In genomic region chr2:3807853-3808252, GRCh38 we compare ENCODE assay signal across 1 cellular context.
TF ChIP-seq lines count a peak whose summit lies in the region.

No MANE protein-coding gene starts in this region.

TF ChIP-seq in HepG2, 621 proteins besides CTCF, POLR2A, EP300 and RAD21 (continued from another document):
- TF ChIP-seq ZBTB26 (CRISPR knock-in tag; IDR thresholded peaks at IDR 0.05; ENCODE audit: borderline replicate concordance), result no peak
- TF ChIP-seq MXD4 (CRISPR knock-in tag; IDR thresholded peaks at IDR 0.05), result no peak
- peak; percentile 62 for TF ChIP-seq CEBPB (IDR thresholded peaks at IDR 0.05; ENCODE audit: borderline replicate concordance, low read depth, low read length)
- TF ChIP-seq JUND (CRISPR knock-in tag; IDR thresholded peaks at IDR 0.05), result no peak
- TF ChIP-seq FOXK2 (IDR thresholded peaks at IDR 0.05), result no peak
- TF ChIP-seq SRSF4 (IDR thresholded peaks at IDR 0.05; ENCODE audit: low read depth, low read length, poor library complexity, severe bottlenecking), result no peak
- TF ChIP-seq POLR2AphosphoS2 (IDR thresholded peaks at IDR 0.05; ENCODE audit: low read depth, low read length), result no peak
- peak; percentile 42 to 43; a peak in 2 of 4 replicates for TF ChIP-seq MAFK (conservative IDR thresholded peaks at IDR 0.05 in 1 of 2, IDR thresholded peaks at IDR 0.05 in 1 of 2; ENCODE audit: low read length in 2 of 2)
- no peak for TF ChIP-seq ZNF749 (CRISPR knock-in tag; IDR thresholded peaks at IDR 0.05; ENCODE audit: borderline replicate concordance)
- peak; percentile 91 for TF ChIP-seq NFE2L2 (IDR thresholded peaks at IDR 0.05; ENCODE audit: low read length)
- TF ChIP-seq KLF15 (CRISPR knock-in tag; IDR thresholded peaks at IDR 0.05; ENCODE audit: borderline replicate concordance), result no peak
- TF ChIP-seq ZNF569 (CRISPR knock-in tag; IDR thresholded peaks at IDR 0.05; ENCODE audit: borderline replicate concordance), result no peak
- TF ChIP-seq TFDP2 (CRISPR knock-in tag; IDR thresholded peaks at IDR 0.05), result no peak
- TF ChIP-seq ZNF264 (CRISPR knock-in tag; IDR thresholded peaks at IDR 0.05), result no peak
- TF ChIP-seq ZSCAN30 (CRISPR knock-in tag; IDR thresholded peaks at IDR 0.05), result no peak
- TF ChIP-seq ZNF737 (CRISPR knock-in tag; IDR thresholded peaks at IDR 0.05; ENCODE audit: borderline replicate concordance), result no peak
- TF ChIP-seq ZNF317 (CRISPR knock-in tag; IDR thresholded peaks at IDR 0.05), result no peak
- TF ChIP-seq ZNF232 (CRISPR knock-in tag; IDR thresholded peaks at IDR 0.05; ENCODE audit: borderline replicate concordance), result no peak
- no peak for TF ChIP-seq YEATS2 (CRISPR knock-in tag; IDR thresholded peaks at IDR 0.05; ENCODE audit: borderline replicate concordance)
- no peak for TF ChIP-seq ZUFSP (CRISPR knock-in tag; IDR thresholded peaks at IDR 0.05; ENCODE audit: borderline replicate concordance)
- TF ChIP-seq ZMYM3 (CRISPR knock-in tag; IDR thresholded peaks at IDR 0.05), result no peak
- TF ChIP-seq ZNF605 (CRISPR knock-in tag; IDR thresholded peaks at IDR 0.05), result no peak
- TF ChIP-seq BCL3 (CRISPR knock-in tag; IDR thresholded peaks at IDR 0.05), result no peak
- no peak for TF ChIP-seq U2AF2 (IDR thresholded peaks at IDR 0.05; ENCODE audit: low read depth, low read length)
- TF ChIP-seq ZNF33A (CRISPR knock-in tag; IDR thresholded peaks at IDR 0.05; ENCODE audit: borderline replicate concordance), result no peak
- TF ChIP-seq ZBTB38 (CRISPR knock-in tag; IDR thresholded peaks at IDR 0.05), result no peak
- no peak for TF ChIP-seq FOXP4 (CRISPR knock-in tag; IDR thresholded peaks at IDR 0.05)
- TF ChIP-seq ZNF354B (CRISPR knock-in tag; IDR thresholded peaks at IDR 0.05), result no peak
- TF ChIP-seq ZNF639 (CRISPR knock-in tag; conservative IDR thresholded peaks at IDR 0.05), result no peak
- TF ChIP-seq MYNN (CRISPR knock-in tag; IDR thresholded peaks at IDR 0.05; ENCODE audit: low read depth), result no peak
- TF ChIP-seq REL (CRISPR knock-in tag; conservative IDR thresholded peaks at IDR 0.05), result no peak
- no peak for TF ChIP-seq ZNF841 (CRISPR knock-in tag; IDR thresholded peaks at IDR 0.05; ENCODE audit: borderline replicate concordance)
- peak; percentile 77; the same call in 1 of the 2 replicates for TF ChIP-seq NFE2 (CRISPR knock-in tag; IDR thresholded peaks at IDR 0.05)
- TF ChIP-seq CEBPG (CRISPR knock-in tag; IDR thresholded peaks at IDR 0.05), result 0 out of 2 replicates have a peak, but pooled peaks have one; percentile 24
- TF ChIP-seq ZNF142 (CRISPR knock-in tag; IDR thresholded peaks at IDR 0.05), result no peak
- no peak for TF ChIP-seq AHR (CRISPR knock-in tag; IDR thresholded peaks at IDR 0.05)
- no peak for TF ChIP-seq ZBTB3 (CRISPR knock-in tag; IDR thresholded peaks at IDR 0.05; ENCODE audit: borderline replicate concordance, low read depth)
- peak; percentile 19; the same call in 1 of the 2 replicates for TF ChIP-seq FOSL2 (CRISPR knock-in tag; IDR thresholded peaks at IDR 0.05)
- no peak for TF ChIP-seq NFIC (IDR thresholded peaks at IDR 0.05; ENCODE audit: low read length)
- TF ChIP-seq NR0B2 (CRISPR knock-in tag; IDR thresholded peaks at IDR 0.05), result no peak
- no peak for TF ChIP-seq LBX2 (CRISPR knock-in tag; IDR thresholded peaks at IDR 0.05; ENCODE audit: borderline replicate concordance)
- no peak for TF ChIP-seq BRF2 (CRISPR knock-in tag; IDR thresholded peaks at IDR 0.05)
- TF ChIP-seq HMG20A (CRISPR knock-in tag; IDR thresholded peaks at IDR 0.05; ENCODE audit: borderline replicate concordance), result no peak
